ENCODE assay signal across 8 cellular contexts in genomic region chr9:110183208-110184145, GRCh38. TPM values are rescaled to one million over a fixed set of nuclear protein-coding genes. Genes with fewer than 3 reads are reported as not detected.
A peak's percentile ranks its signal among the peaks of the same experiment; 100 is the strongest.
DNase-seq lines count a peak whose midpoint lies in the region; TF ChIP-seq lines count a peak whose summit lies in the region.

No MANE protein-coding gene starts in this region.

- H3K36me3 ChIP-seq in MM.1S (replicated peaks; ENCODE audit: insufficient read depth, low read length) (no peaks in the 10 kb centered on the region), hepatocyte (replicated peaks; ENCODE audit: insufficient read depth, low read depth) (no peaks in the 10 kb centered on the region)

- H3K4me2 ChIP-seq in MM.1S (ENCODE audit: low read depth, low read length) (no peak overlapping the region), hepatocyte (no peak overlapping the region)

- peak; percentile 83 for TF ChIP-seq CTCF in MM.1S (IDR thresholded peaks at IDR 0.05; ENCODE audit: low read length)
- TF ChIP-seq CTCF in hepatocyte (IDR thresholded peaks at IDR 0.05; ENCODE audit: poor library complexity), result peak; percentile 86

- H4K20me1 ChIP-seq in MM.1S (ENCODE audit: insufficient read depth, low read length) (no peaks in the 10 kb centered on the region), hepatocyte (ENCODE audit: insufficient read depth, poor library complexity, severe bottlenecking) (no peaks in the 10 kb centered on the region)

- DNase-seq in GDM1 (lab: John Stamatoyannopoulos, UW) (peak; percentile 40), H4 (ENCODE audit: low spot score) (peak; percentile 72), MM.1S (peak; percentile 85), SK-N-DZ (ENCODE audit: low spot score) (peak; percentile 75), amniotic stem cell (lab: John Stamatoyannopoulos, UW) (peak; percentile 59), hepatocyte (ENCODE audit: low spot score) (peak; percentile 85), skeletal muscle cell (ENCODE audit: low read depth) (peak; percentile 35), cortex of kidney (lab: John Stamatoyannopoulos, UW) (no peak)

- H3K79me2 ChIP-seq in MM.1S (ENCODE audit: low read length) (no peaks in the 10 kb centered on the region), hepatocyte (no peaks in the 10 kb centered on the region)

- no peak overlapping the region for H3K4me3 ChIP-seq in MM.1S (ENCODE audit: low read length)
- H3K4me3 ChIP-seq in hepatocyte, result no peak overlapping the region
- no peak overlapping the region for H3K4me3 ChIP-seq in skeletal muscle cell (ENCODE audit: low read depth, low read length)

- H3K9me2 ChIP-seq in MM.1S (replicated peaks; ENCODE audit: insufficient read depth, low read length) (no peaks in the 10 kb centered on the region), hepatocyte (replicated peaks; ENCODE audit: insufficient read depth) (no peaks in the 10 kb centered on the region)

- 74% methylated on average over 7 of the region's 7 CpGs for WGBS in hepatocyte (ENCODE audit: low lambda C conversion rate, missing lambda C conversion rate)

- no peak overlapping the region for H3K9ac ChIP-seq in MM.1S (ENCODE audit: low read length)

- H3K4me1 ChIP-seq in MM.1S (ENCODE audit: low read length) (peaks cover 16% of the 10 kb centered on the region), hepatocyte (ENCODE audit: insufficient read depth) (peaks cover 2% of the 10 kb centered on the region)

- no peak overlapping the region for H3K27ac ChIP-seq in MM.1S (ENCODE audit: low read length)
- H3K27ac ChIP-seq in hepatocyte, result no peak overlapping the region

- peaks cover 8% of the 10 kb centered on the region; the same call in 1 of the 2 replicates for H3F3A ChIP-seq in MM.1S (ENCODE audit: insufficient read depth, low read length)

- H3K9me3 ChIP-seq in MM.1S (replicated peaks; ENCODE audit: insufficient read depth, low read length), result no peaks in the 10 kb centered on the region
- H3K9me3 ChIP-seq in hepatocyte (ENCODE audit: low read depth), result no peaks in the 10 kb centered on the region

- no peaks in the 10 kb centered on the region for H3K27me3 ChIP-seq in MM.1S (replicated peaks; ENCODE audit: insufficient read depth, low read length)
- H3K27me3 ChIP-seq in hepatocyte, result no peaks in the 10 kb centered on the region

- no peak overlapping the region for H2AFZ ChIP-seq in MM.1S (ENCODE audit: low read length)
- no peak overlapping the region for H2AFZ ChIP-seq in hepatocyte

RNA-seq across cellular contexts. Expression of gene C9orf152, which starts 24.5 kb away (rescaled TPM):
- total RNA-seq in H4 (2014; rRNA removed; shearing (Covaris generic)), result not detected in 2 replicates
- not detected in 2 replicates for polyA plus RNA-seq in SK-N-DZ (2014; cell fraction: cytosol; rRNA removed)
- polyA plus RNA-seq in SK-N-DZ (2014; cell fraction: nucleus; rRNA removed), result not detected in 2 replicates
- total RNA-seq in hepatocyte, result 0.28 and 1.2 TPM in 2 replicates
- polyA plus RNA-seq in hepatocyte, result 0.29 and 0.68 TPM in 2 replicates
